In genomic region chr9:642014-642413, GRCh38 we compare ENCODE assay signal across 15 cellular contexts.
DNase-seq lines count a peak whose midpoint lies in the region; ATAC-seq and TF ChIP-seq lines count a peak whose summit lies in the region.
"Had no signal": no experiment of that assay in that cellular context is flagged by ENCODE, and none has a peak within 500 bp of the region (broad histone marks: within the 10 kb centered on the region; RNA-seq: fewer than 3 reads in every experiment).

No MANE protein-coding gene starts in this region.

- peak overlapping the region; percentile 43 for H3K27ac ChIP-seq in muscle layer of colon (ENCODE audit: low read depth, low read length)

- no peaks in the 10 kb centered on the region for H3K9me3 Mint-ChIP-seq in activated CD8-positive, alpha-beta T cell treated with anti-CD3 and anti-CD28 coated beads for 36 hours
- no peaks in the 10 kb centered on the region for H3K9me3 Mint-ChIP-seq in osteocyte (ENCODE audit: unreplicated experiment)
- H3K9me3 Mint-ChIP-seq: endodermal cell, IgD-negative memory B cell had no signal

- no peaks in the 10 kb centered on the region for H3K36me3 ChIP-seq in muscle layer of colon (ENCODE audit: insufficient read depth, low read length)

- no peak for TF ChIP-seq CTCF in activated CD8-positive, alpha-beta T cell treated with anti-CD3 and anti-CD28 coated beads for 36 hours (IDR thresholded peaks at IDR 0.05)
- TF ChIP-seq CTCF in osteocyte (IDR thresholded peaks at IDR 0.05), result no peak

- intact Hi-C loops in activated CD8-positive, alpha-beta T cell treated with anti-CD3 and anti-CD28 coated beads for 36 hours (cut with micrococcal nuclease), result no loop called here

- no peak overlapping the region for H3K4me3 Mint-ChIP-seq in activated CD8-positive, alpha-beta T cell treated with anti-CD3 and anti-CD28 coated beads for 36 hours
- H3K4me3 Mint-ChIP-seq in osteocyte (ENCODE audit: unreplicated experiment), result no peak overlapping the region
- H3K4me3 Mint-ChIP-seq: endodermal cell, IgD-negative memory B cell had no signal

- H3K9ac ChIP-seq in muscle layer of colon (ENCODE audit: low read length), result no peak overlapping the region

- POLR2A ChIA-PET in activated CD8-positive, alpha-beta T cell treated with anti-CD3 and anti-CD28 coated beads for 36 hours (lab: Charles Lee), result no interaction called here

- peaks cover 24% of the 10 kb centered on the region for H3K4me1 ChIP-seq in muscle layer of colon (ENCODE audit: insufficient read depth, low read length)

- no peak overlapping the region for H3K4me3 ChIP-seq in muscle layer of colon (ENCODE audit: low read depth in 1 of 2, low read length in 2 of 2)

- H3K36me3 Mint-ChIP-seq in activated CD8-positive, alpha-beta T cell treated with anti-CD3 and anti-CD28 coated beads for 36 hours (ENCODE audit: low read depth), result no peaks in the 10 kb centered on the region
- H3K36me3 Mint-ChIP-seq in osteocyte (ENCODE audit: unreplicated experiment), result no peaks in the 10 kb centered on the region
- H3K36me3 Mint-ChIP-seq: IgD-negative memory B cell had no signal

- peaks cover 17% of the 10 kb centered on the region for H3K4me1 Mint-ChIP-seq in activated CD8-positive, alpha-beta T cell treated with anti-CD3 and anti-CD28 coated beads for 36 hours (ENCODE audit: low read depth)
- no peaks in the 10 kb centered on the region for H3K4me1 Mint-ChIP-seq in osteocyte (ENCODE audit: unreplicated experiment)

- H3K27ac Mint-ChIP-seq in activated CD8-positive, alpha-beta T cell treated with anti-CD3 and anti-CD28 coated beads for 36 hours, result peak overlapping the region; percentile 49
- H3K27ac Mint-ChIP-seq in osteocyte (ENCODE audit: unreplicated experiment), result no peak overlapping the region
- H3K27ac Mint-ChIP-seq: endodermal cell had no signal

- no peaks in the 10 kb centered on the region for H3K9me3 ChIP-seq in muscle layer of colon (ENCODE audit: low read length)

- DNase-seq in AML-193 (lab: John Stamatoyannopoulos, UW), result peak; percentile 68
- peak; percentile 49 for DNase-seq in GF-D8 (lab: John Stamatoyannopoulos, UW)
- DNase-seq in activated CD8-positive, alpha-beta T cell treated with anti-CD3 and anti-CD28 coated beads for 36 hours, result no peak
- no peak for DNase-seq in NCI-H1105 (lab: John Stamatoyannopoulos, UW)
- DNase-seq in H4 (ENCODE audit: low spot score), result no peak
- DNase-seq in osteocyte (ENCODE audit: extremely low spot score, unreplicated experiment), result no peak
- DNase-seq: C1 segment of cervical spinal cord, endodermal cell, hippocampal formation, NCI-H2081 treated with DMSO at 0.1 percent for 48 hours, PC-3, T-helper 2 cell had no signal

- CTCF ChIA-PET in activated CD8-positive, alpha-beta T cell treated with anti-CD3 and anti-CD28 coated beads for 36 hours (lab: Charles Lee), result interaction anchor here (1.2 to 1.3 kb wide), 2 partner anchors 7 to 107 kb away, joined by 3 read pairs; no protein-coding TSS in a partner anchor

- H3K27me3 Mint-ChIP-seq in activated CD8-positive, alpha-beta T cell treated with anti-CD3 and anti-CD28 coated beads for 36 hours, result no peaks in the 10 kb centered on the region
- no peaks in the 10 kb centered on the region for H3K27me3 Mint-ChIP-seq in osteocyte (ENCODE audit: unreplicated experiment)
- H3K27me3 Mint-ChIP-seq: IgD-negative memory B cell had no signal

- ATAC-seq in activated CD8-positive, alpha-beta T cell treated with anti-CD3 and anti-CD28 coated beads for 36 hours, result peak; percentile 49
- ATAC-seq in HG03097 (IDR thresholded peaks at IDR 0.05; ENCODE audit: low FRiP score, unreplicated experiment), result no peak
- ATAC-seq: PC-3 had no signal

- no peaks in the 10 kb centered on the region for H3K27me3 ChIP-seq in muscle layer of colon (ENCODE audit: control insufficient read depth in 1 of 2, insufficient read depth in 2 of 2, low read length in 2 of 2)

Comparison
In these comparisons a context has a peak if more than half of its experiments do, and no peak if none do; other contexts are left out.
1. DNase-seq: peak in AML-193 (2 of 2) and GF-D8 (single experiment); none in activated CD8-positive, alpha-beta T cell treated with anti-CD3 and anti-CD28 coated beads for 36 hours (single experiment), NCI-H1105 (single experiment), H4 (single experiment) and osteocyte (single experiment).